22 cellular contexts compared by ENCODE assay signal in genomic region chr1:33329600-33330305, GRCh38. TPM values are rescaled to one million over a fixed set of nuclear protein-coding genes. Genes with fewer than 3 reads are reported as not detected.
DNase-seq lines count a peak whose midpoint lies in the region; ATAC-seq, FAIRE-seq and TF ChIP-seq lines count a peak whose summit lies in the region.
"Had no signal": no experiment of that assay in that cellular context is flagged by ENCODE, and none has a peak within 500 bp of the region (broad histone marks: within the 10 kb centered on the region; RNA-seq: fewer than 3 reads in every experiment).

No MANE protein-coding gene starts in this region.

- no peak for DNase-seq in HepG2 (ENCODE audit: low spot score)
- no peak for DNase-seq in right lobe of liver
- no peak for DNase-seq in epithelial cell of prostate (ENCODE audit: low read depth, low spot score)
- DNase-seq in osteoblast (ENCODE audit: insufficient read length, low spot score, missing footprints): peak; percentile 31
- DNase-seq in ureter (ENCODE audit: low spot score): no peak
- DNase-seq in EL: no peak
- DNase-seq: ACHN; activated CD4-positive, alpha-beta T cell treated with anti-CD3 and anti-CD28 coated beads for 1 hour; Calu3; mesendoderm; NCI-H1417; NCI-H524; Right ventricle myocardium superior; stimulated activated CD4-positive, alpha-beta T cell treated with anti-CD3 and anti-CD28 coated beads, Interleukin-4, amount 100 ng/mL, for 4 hours; uterus had no signal

- H3K9me3 ChIP-seq in HepG2 (ENCODE audit: low read length) (no peaks in the 10 kb centered on the region), right lobe of liver (no peaks in the 10 kb centered on the region), osteoblast (ENCODE audit: low read depth, low read length) (no peaks in the 10 kb centered on the region)
- H3K9me3 ChIP-seq: prostate gland, uterus had no signal

- peaks cover 46 to 90% of the 10 kb centered on the region in 2 experiments for H3K36me3 ChIP-seq in HepG2 (replicated peaks in 1 of 2; ENCODE audit: control insufficient read depth in 1 of 2, insufficient read depth in 2 of 2, low read length in 2 of 2)
- peaks cover 42 to 88% (median 61%) of the 10 kb centered on the region in 4 donors for H3K36me3 ChIP-seq in right lobe of liver
- H3K36me3 ChIP-seq in osteoblast (ENCODE audit: insufficient read depth, low read length): peaks cover 97% of the 10 kb centered on the region
- H3K36me3 ChIP-seq: uterus had no signal

- no peak for TF ChIP-seq POLR2A in HepG2 (IDR thresholded peaks at IDR 0.05; ENCODE audit: insufficient read depth in 1 of 2, low read depth in 2 of 2, low read length in 2 of 2)
- TF ChIP-seq POLR2A in right lobe of liver (IDR thresholded peaks at IDR 0.05): no peak

- intact Hi-C loops in HepG2 (cut with micrococcal nuclease; ENCODE audit: unreplicated experiment): no loop called here
- intact Hi-C loops in right lobe of liver (cut with DNase I): no loop called here

- H3K27me3 ChIP-seq in HepG2 (ENCODE audit: control insufficient read depth in 1 of 2, insufficient read depth in 2 of 2, low read length in 2 of 2) (no peaks in the 10 kb centered on the region), right lobe of liver (no peaks in the 10 kb centered on the region), osteoblast (ENCODE audit: insufficient read depth, low read length) (no peaks in the 10 kb centered on the region)
- H3K27me3 ChIP-seq: uterus had no signal

- BruUV-seq in HepG2 (replicated peaks; lab: Mats Ljungman, UMichigan): no TSS peak

- ATAC-seq in HepG2 (no peak), right lobe of liver (no peak), HG02938 (IDR thresholded peaks at IDR 0.05; ENCODE audit: unreplicated experiment) (no peak), GM21723 (IDR thresholded peaks at IDR 0.05; ENCODE audit: unreplicated experiment) (no peak)

- TF ChIP-seq RAD21 in HepG2 (CRISPR knock-in tag; IDR thresholded peaks at IDR 0.05): no peak

- H4K20me1 ChIP-seq in HepG2 (ENCODE audit: insufficient read depth, low read length) (peaks cover 47% of the 10 kb centered on the region), osteoblast (ENCODE audit: insufficient read depth, low read length) (peaks cover 76% of the 10 kb centered on the region)

- POLR2A ChIA-PET in HepG2 (lab: Yijun Ruan, JAX): interaction anchor here (1.1 to 1.2 kb wide), 2 partner anchors 13 to 34 kb away, joined by 3 read pairs; no protein-coding TSS in a partner anchor

- H3K4me3 ChIP-seq in HepG2 (replicated peaks in 1 of 3; ENCODE audit: insufficient read depth in 1 of 3, low read depth in 2 of 3, low read length in 3 of 3) (no peak overlapping the region), right lobe of liver (no peak overlapping the region), osteoblast (ENCODE audit: insufficient read depth, low read length) (no peak overlapping the region)
- H3K4me3 ChIP-seq: prostate gland, uterus had no signal

- H2AFZ ChIP-seq in HepG2 (ENCODE audit: low read length) (no peak overlapping the region), osteoblast (ENCODE audit: low read length) (no peak overlapping the region)

- peaks cover 23% of the 10 kb centered on the region for H3K4me1 ChIP-seq in HepG2 (ENCODE audit: insufficient read depth, low read length)
- H3K4me1 ChIP-seq in right lobe of liver: peaks cover 0 to 55% (median 8%) of the 10 kb centered on the region in 4 donors
- peaks cover 55% of the 10 kb centered on the region for H3K4me1 ChIP-seq in osteoblast (ENCODE audit: insufficient read depth, low read length)
- H3K4me1 ChIP-seq: prostate gland had no signal

- in situ Hi-C loops in HepG2 (cut with HindIII; ENCODE audit: extremely low pct_ligation_motif_present, low pct_unique_long_range_greater_than_20kb): no loop called here

- peaks cover 22% of the 10 kb centered on the region for H3K79me2 ChIP-seq in HepG2 (ENCODE audit: insufficient read depth, low read length)
- peaks cover 68% of the 10 kb centered on the region for H3K79me2 ChIP-seq in osteoblast (ENCODE audit: insufficient read depth, low read length)

- no peak overlapping the region for H3K9ac ChIP-seq in HepG2 (ENCODE audit: insufficient read depth, low read depth, low read length)

- no peak overlapping the region for H3K27ac ChIP-seq in HepG2 (ENCODE audit: extremely low read length, insufficient read depth, low read length)
- no peak overlapping the region for H3K27ac ChIP-seq in right lobe of liver
- peak overlapping the region; percentile 60 for H3K27ac ChIP-seq in epithelial cell of prostate
- peak overlapping the region; percentile 47 for H3K27ac ChIP-seq in osteoblast (ENCODE audit: low read depth, low read length)
- H3K27ac ChIP-seq: prostate gland, uterus had no signal

- CTCF ChIA-PET in HepG2 (lab: Yijun Ruan, JAX; ENCODE audit: low intra/inter-chr PET ratio, low total read pairs): no interaction called here

- WGBS in HepG2 (ENCODE audit: low lambda C conversion rate): 94% methylated on average over 19 of the region's 19 CpGs
- 88% methylated on average over 14 of the region's 19 CpGs for WGBS in right lobe of liver (ENCODE audit: insufficient coverage, low coverage, low lambda C conversion rate, missing lambda C conversion rate)

- H3K4me2 ChIP-seq in HepG2 (ENCODE audit: low read depth, low read length): no peak overlapping the region
- no peak overlapping the region for H3K4me2 ChIP-seq in osteoblast (ENCODE audit: insufficient read depth, low read length)

- TF ChIP-seq CTCF in HepG2 (CRISPR knock-in tag; IDR thresholded peaks at IDR 0.05) (no peak), right lobe of liver (IDR thresholded peaks at IDR 0.05) (no peak), osteoblast (IDR thresholded peaks at IDR 0.05; ENCODE audit: extremely low read depth, low read depth, low read length) (no peak)

- TF ChIP-seq EP300 in HepG2 (IDR thresholded peaks at IDR 0.05; ENCODE audit: low read depth in 2 of 2, low read length in 2 of 2) (no peak), HepG2 (CRISPR knock-in tag; IDR thresholded peaks at IDR 0.05; ENCODE audit: borderline replicate concordance) (no peak)

- no peak for FAIRE-seq in HepG2 (lab: Jason Lieb, UNC)

TF ChIP-seq in HepG2, 621 proteins besides CTCF, POLR2A, EP300 and RAD21:
- TF ChIP-seq SRY (CRISPR knock-in tag; IDR thresholded peaks at IDR 0.05) (no peak), SCMH1 (CRISPR knock-in tag; IDR thresholded peaks at IDR 0.05; ENCODE audit: borderline replicate concordance) (no peak), AGO2 (optimal IDR thresholded peaks at IDR 0.05; ENCODE audit: low read depth, low read length) (peak; percentile 71), RBM22 (optimal IDR thresholded peaks at IDR 0.05; ENCODE audit: low read length) (peak; percentile 32), ZNF776 (CRISPR knock-in tag; IDR thresholded peaks at IDR 0.05) (no peak), RXRB (CRISPR knock-in tag; IDR thresholded peaks at IDR 0.05; ENCODE audit: borderline replicate concordance) (no peak)

RNA-seq across cellular contexts. Expression of gene A3GALT2, which starts 8.9 kb away (rescaled TPM):
- total RNA-seq in HepG2 (2016; rRNA removed; fragmentation: Illumina TruSeq; extraction: Trizol) (not detected in 2 replicates), right lobe of liver (not detected), osteoblast (under 0.01 TPM in 1 of 2 replicates, not detected in the other), ureter (not detected)
- not detected in 2 replicates for total RNA-seq in HepG2 (2016; cell fraction: cytosol; rRNA removed; fragmentation: Illumina TruSeq; extraction: Trizol; ENCODE audit: low read depth)
- total RNA-seq in HepG2 (2016; cell fraction: insoluble cytoplasmic fraction; rRNA removed; fragmentation: Illumina TruSeq; extraction: Trizol): not detected in 2 replicates
- total RNA-seq in HepG2 (2016; cell fraction: membrane; rRNA removed; fragmentation: Illumina TruSeq; extraction: Trizol): not detected in 2 replicates
- not detected in 2 replicates for total RNA-seq in HepG2 (2016; cell fraction: nucleus; rRNA removed; fragmentation: Illumina TruSeq; extraction: Trizol)
- polyA plus RNA-seq in HepG2 (2011; rRNA removed): not detected in 2 replicates
- polyA plus RNA-seq in HepG2 (2011; cell fraction: cytosol; rRNA removed): not detected in 2 replicates
- polyA plus RNA-seq in HepG2 (2011; cell fraction: nucleus; rRNA removed): not detected in 2 replicates
- polyA plus RNA-seq in HepG2 (2012): not detected in 2 replicates
- not detected in 2 replicates for polyA plus RNA-seq in HepG2 (2016; cell fraction: cytosol; fragmentation: Illumina TruSeq; extraction: Trizol; ENCODE audit: low read depth)
- polyA plus RNA-seq in HepG2 (2016; cell fraction: insoluble cytoplasmic fraction; fragmentation: Illumina TruSeq; extraction: Trizol; ENCODE audit: low read depth): not detected in 2 replicates
- polyA plus RNA-seq in HepG2 (2016; cell fraction: membrane; fragmentation: Illumina TruSeq; extraction: Trizol; ENCODE audit: low read depth): not detected in 2 replicates
- polyA plus RNA-seq in HepG2 (2016; cell fraction: nucleus; fragmentation: Illumina TruSeq; extraction: Trizol; ENCODE audit: insufficient read depth, low read depth): not detected in 2 replicates
- polyA minus RNA-seq in HepG2 (2011; rRNA and poly(A)+ RNA removed; ENCODE audit: low replicate concordance): not detected in 2 replicates
- not detected in 2 replicates for polyA minus RNA-seq in HepG2 (2011; cell fraction: cytosol; rRNA and poly(A)+ RNA removed)
- polyA minus RNA-seq in HepG2 (2011; cell fraction: nucleus; rRNA and poly(A)+ RNA removed): not detected in 2 replicates
- total RNA-seq: activated CD8-positive, alpha-beta memory T cell treated with anti-CD3 and anti-CD28 coated beads for 36 hours; activated T-helper 1 cell treated with anti-CD3 and anti-CD28 coated beads, Interleukin-12 subunit alpha, Interleukin-12 subunit beta, Interleukin-2, Interleukin-4 antibody, amounts not matched to agents 30 ng/mL and 10 ng/mL and 1 ng/mL, durations not matched to agents 14 hours and 24 hours and 36 hours; Calu3; fibroblast of villous mesenchyme; Right ventricle myocardium superior had no signal
- polyA plus RNA-seq: keratinocyte had no signal

Comparison
In these comparisons a context has a peak if more than half of its experiments do, and no peak if none do; other contexts are left out.
1. H3K27ac ChIP-seq: peak in epithelial cell of prostate (single experiment) and osteoblast (single experiment); none in HepG2 (single experiment) and right lobe of liver (0 of 3).